20 cellular contexts compared by ENCODE assay signal in the genomic region with DNA sequence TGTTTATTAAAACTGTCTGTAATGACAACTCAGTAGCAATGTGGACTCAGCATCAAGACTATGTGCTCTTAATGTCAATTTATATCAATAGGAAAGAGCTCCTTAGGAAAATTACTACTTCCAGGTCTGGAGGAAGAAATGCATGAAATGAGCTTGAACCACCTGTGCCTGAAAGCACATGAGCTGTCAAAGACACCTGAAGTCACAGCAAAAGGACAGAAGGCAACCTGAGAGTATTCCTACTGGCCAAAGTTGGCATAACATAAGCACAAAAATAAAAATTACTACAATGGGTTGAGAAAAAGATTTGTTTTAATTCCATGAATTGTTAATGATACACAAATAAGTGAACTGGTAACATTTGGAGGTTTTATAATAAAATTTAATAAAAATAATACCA. TPM values are rescaled to one million over a fixed set of nuclear protein-coding genes. Genes with fewer than 3 reads are reported as not detected.
DNase-seq lines count a peak whose midpoint lies in the region; ATAC-seq and TF ChIP-seq lines count a peak whose summit lies in the region.
"Had no signal": no experiment of that assay in that cellular context is flagged by ENCODE, and none has a peak within 500 bp of the region (broad histone marks: within the 10 kb centered on the region; RNA-seq: fewer than 3 reads in every experiment).

No MANE protein-coding gene starts in this region.

- no peak overlapping the region for H3K27ac ChIP-seq in AG04450 (ENCODE audit: low read depth, low read length)
- no peak overlapping the region for H3K27ac ChIP-seq in OCI-LY1 (ENCODE audit: low read depth, low read length, poor library complexity, severe bottlenecking)
- H3K27ac ChIP-seq: A549 had no signal

- peaks cover 6% of the 10 kb centered on the region; the same call in 1 of the 2 replicates for H3K9me3 ChIP-seq in AG04450 (ENCODE audit: control insufficient read depth, insufficient read depth, low read length)
- H3K9me3 ChIP-seq in OCI-LY1 (ENCODE audit: low read length): no peaks in the 10 kb centered on the region
- H3K9me3 ChIP-seq: A549, BE2C had no signal

- H3K36me3 Mint-ChIP-seq in mesothelial cell of epicardium: no peaks in the 10 kb centered on the region
- no peaks in the 10 kb centered on the region for H3K36me3 Mint-ChIP-seq in activated naive CD8-positive, alpha-beta T cell treated with anti-CD3 and anti-CD28 coated beads, Interleukin-2, amount 50 U/mL, for 24 hours (ENCODE audit: low read depth)

- 0 out of 2 replicates have a peak, but pooled peaks have one; percentile 6 for TF ChIP-seq CTCF in AG04450 (IDR thresholded peaks at IDR 0.05; ENCODE audit: low read depth, low read length)
- TF ChIP-seq CTCF in GM12873 (IDR thresholded peaks at IDR 0.05; ENCODE audit: insufficient read depth, low read depth, low read length, missing control alignments): peak; percentile 18
- 0 out of 2 replicates have a peak, but pooled peaks have one; percentile 5 for TF ChIP-seq CTCF in OCI-LY1 (IDR thresholded peaks at IDR 0.05; ENCODE audit: low read length)
- peak; percentile 57 for TF ChIP-seq CTCF in mesothelial cell of epicardium (IDR thresholded peaks at IDR 0.05; ENCODE audit: unreplicated experiment)

- H3K27me3 ChIP-seq in AG04450 (ENCODE audit: control insufficient read depth, insufficient read depth, low read length) (no peaks in the 10 kb centered on the region), OCI-LY1 (ENCODE audit: insufficient read depth, low read length) (no peaks in the 10 kb centered on the region)
- H3K27me3 ChIP-seq: BE2C had no signal

- H3K27ac Mint-ChIP-seq in mesothelial cell of epicardium: no peak overlapping the region
- no peak overlapping the region for H3K27ac Mint-ChIP-seq in activated naive CD8-positive, alpha-beta T cell treated with anti-CD3 and anti-CD28 coated beads, Interleukin-2, amount 50 U/mL, for 24 hours

- no peaks in the 10 kb centered on the region for H3F3A ChIP-seq in OCI-LY1 (ENCODE audit: insufficient read depth, low read length)

- H3K4me1 ChIP-seq in OCI-LY1 (ENCODE audit: insufficient read depth, low read length, severe bottlenecking): no peaks in the 10 kb centered on the region
- H3K4me1 ChIP-seq: A549, BE2C had no signal

- no peak overlapping the region for H3K4me2 ChIP-seq in OCI-LY1 (ENCODE audit: low read length)
- H3K4me2 ChIP-seq: A549 had no signal

- H3K27me3 Mint-ChIP-seq in mesothelial cell of epicardium (ENCODE audit: low read depth): peaks cover 4% of the 10 kb centered on the region
- H3K27me3 Mint-ChIP-seq in activated naive CD8-positive, alpha-beta T cell treated with anti-CD3 and anti-CD28 coated beads, Interleukin-2, amount 50 U/mL, for 24 hours: peaks cover 2% of the 10 kb centered on the region

- POLR2A ChIA-PET in AG04450 (lab: Yijun Ruan, JAX): no interaction called here

- no peak for ATAC-seq in activated naive CD8-positive, alpha-beta T cell treated with anti-CD3 and anti-CD28 coated beads, Interleukin-2, amount 50 U/mL, for 24 hours
- no peak for ATAC-seq in HG03354 (IDR thresholded peaks at IDR 0.05; ENCODE audit: poor library complexity, severe bottlenecking, unreplicated experiment)
- ATAC-seq: A549, Panc1 had no signal

- DNase-seq in AG04450 (ENCODE audit: low read depth, low spot score): no peak
- no peak for DNase-seq in mesothelial cell of epicardium (ENCODE audit: low spot score in 2 of 2, unreplicated experiment in 2 of 2)
- DNase-seq in GDM1 (lab: John Stamatoyannopoulos, UW): no peak
- no peak for DNase-seq in activated naive CD8-positive, alpha-beta T cell treated with anti-CD3 and anti-CD28 coated beads, Interleukin-2, amount 50 U/mL, for 24 hours
- no peak for DNase-seq in NCI-H1436 (lab: John Stamatoyannopoulos, UW)
- DNase-seq: BE2C, DMS79 treated with DMSO at 0.1 percent for 48 hours, IMR-90, MV-4-11, NCI-H1694 treated with DMSO at 0.1 percent for 48 hours, NCI-H2081 treated with DMSO at 0.1 percent for 48 hours, NCI-H446 treated with DMSO at 0.1 percent for 48 hours, NCI-H526 treated with DMSO at 0.1 percent for 48 hours, SIG-M5 had no signal

- CTCF ChIA-PET in AG04450 (lab: Charles Lee): no interaction called here

- no peak overlapping the region for H3K4me3 Mint-ChIP-seq in mesothelial cell of epicardium
- H3K4me3 Mint-ChIP-seq in activated naive CD8-positive, alpha-beta T cell treated with anti-CD3 and anti-CD28 coated beads, Interleukin-2, amount 50 U/mL, for 24 hours: no peak overlapping the region

- no peak overlapping the region for H3K9ac ChIP-seq in OCI-LY1 (ENCODE audit: low read length)

- H3K4me3 ChIP-seq in AG04450 (ENCODE audit: low read depth, low read length) (no peak overlapping the region), OCI-LY1 (ENCODE audit: low read depth, low read length, poor library complexity, severe bottlenecking) (no peak overlapping the region)
- H3K4me3 ChIP-seq: A549 had no signal

- no peaks in the 10 kb centered on the region for H3K36me3 ChIP-seq in OCI-LY1 (ENCODE audit: insufficient read depth, low read length)
- H3K36me3 ChIP-seq: BE2C had no signal

- peaks cover 8% of the 10 kb centered on the region for H3K4me1 Mint-ChIP-seq in mesothelial cell of epicardium
- H3K4me1 Mint-ChIP-seq in activated naive CD8-positive, alpha-beta T cell treated with anti-CD3 and anti-CD28 coated beads, Interleukin-2, amount 50 U/mL, for 24 hours: no peaks in the 10 kb centered on the region

- peaks cover 3% of the 10 kb centered on the region for H3K9me3 Mint-ChIP-seq in mesothelial cell of epicardium
- H3K9me3 Mint-ChIP-seq in activated naive CD8-positive, alpha-beta T cell treated with anti-CD3 and anti-CD28 coated beads, Interleukin-2, amount 50 U/mL, for 24 hours: no peaks in the 10 kb centered on the region

- H2AFZ ChIP-seq in OCI-LY1 (ENCODE audit: low read length): no peak overlapping the region

- H3K79me2 ChIP-seq in OCI-LY1 (ENCODE audit: insufficient read depth, low read length): no peaks in the 10 kb centered on the region

- no peaks in the 10 kb centered on the region for H3K9me2 ChIP-seq in OCI-LY1 (ENCODE audit: low read depth, low read length)

- no peaks in the 10 kb centered on the region for H4K20me1 ChIP-seq in OCI-LY1 (ENCODE audit: insufficient read depth, low read length)

RNA-seq across cellular contexts. Expression of a gene that starts 13.4 kb away (rescaled TPM):
- not detected in 2 replicates for polyA plus RNA-seq in AG04450 (2011; rRNA removed)
- polyA minus RNA-seq in AG04450 (2011; rRNA and poly(A)+ RNA removed): not detected in 2 replicates
- total RNA-seq in mesothelial cell of epicardium: not detected in 3 replicates
- total RNA-seq: H1, IMR-90 had no signal
- polyA plus RNA-seq: A549, H1, IMR-90 had no signal

RNA-seq across cellular contexts. Expression of a gene that starts 29.9 kb away (rescaled TPM):
- polyA plus RNA-seq in AG04450 (2011; rRNA removed): not detected in 2 replicates
- polyA minus RNA-seq in AG04450 (2011; rRNA and poly(A)+ RNA removed): not detected in 2 replicates
- not detected in 3 replicates for total RNA-seq in mesothelial cell of epicardium
- total RNA-seq: H1, IMR-90 had no signal
- polyA plus RNA-seq: A549, H1, IMR-90 had no signal

RNA-seq across cellular contexts. Expression of a gene that starts 38.4 kb away (rescaled TPM):
- not detected in 2 replicates for polyA plus RNA-seq in AG04450 (2011; rRNA removed)
- polyA minus RNA-seq in AG04450 (2011; rRNA and poly(A)+ RNA removed): not detected in 2 replicates
- not detected in 3 replicates for total RNA-seq in mesothelial cell of epicardium
- total RNA-seq: H1, IMR-90 had no signal
- polyA plus RNA-seq: A549, H1, IMR-90 had no signal

Comparison
In these comparisons a context has a peak if more than half of its experiments do, and no peak if none do; other contexts are left out.
1. CTCF ChIP-seq: peak in every context shown above with its lines; median percentile 57 in mesothelial cell of epicardium; 18 in GM12873; 6 in AG04450; 5 in OCI-LY1.